ENCODE assay signal across 1 cellular context in the genomic region with DNA sequence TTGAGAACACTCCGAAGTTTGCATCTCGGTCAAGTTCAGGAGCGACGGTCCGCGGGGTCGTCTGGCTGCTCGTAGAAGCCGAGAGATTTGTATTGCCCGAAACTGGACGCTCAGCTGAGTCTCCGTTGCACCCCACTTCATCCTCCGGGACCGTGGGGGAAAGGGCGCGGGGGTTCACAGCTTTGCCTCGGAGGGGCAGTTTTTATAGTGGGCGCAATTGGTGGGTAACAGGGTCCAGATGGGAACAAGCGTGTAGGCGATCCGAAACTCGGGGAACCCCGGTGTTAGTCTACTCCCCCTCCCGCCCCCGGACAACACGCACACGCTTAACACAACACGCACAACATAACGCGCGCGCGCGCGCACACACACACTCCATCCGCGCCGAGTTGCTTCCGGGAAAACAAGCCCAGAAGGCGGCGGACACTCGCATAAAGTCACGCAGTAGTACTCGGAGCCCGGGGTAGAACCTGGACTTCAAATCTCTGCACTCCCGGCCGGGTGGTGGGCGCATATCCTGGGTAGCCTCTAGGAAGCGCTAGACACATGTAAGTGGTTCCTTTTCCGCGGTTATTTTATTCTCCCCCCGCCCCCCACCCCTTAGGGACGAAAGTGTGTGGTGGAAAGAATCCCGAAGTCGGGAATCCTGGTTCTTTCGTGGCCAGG.
A peak's percentile ranks its signal among the peaks of the same experiment; 100 is the strongest.
TF ChIP-seq lines count a peak whose summit lies in the region.

No MANE protein-coding gene starts in this region.

TF ChIP-seq in GM12878, 131 proteins besides CTCF, POLR2A, EP300 and RAD21 (continued from another document and continues in another):
- TF ChIP-seq, protein P1, sequence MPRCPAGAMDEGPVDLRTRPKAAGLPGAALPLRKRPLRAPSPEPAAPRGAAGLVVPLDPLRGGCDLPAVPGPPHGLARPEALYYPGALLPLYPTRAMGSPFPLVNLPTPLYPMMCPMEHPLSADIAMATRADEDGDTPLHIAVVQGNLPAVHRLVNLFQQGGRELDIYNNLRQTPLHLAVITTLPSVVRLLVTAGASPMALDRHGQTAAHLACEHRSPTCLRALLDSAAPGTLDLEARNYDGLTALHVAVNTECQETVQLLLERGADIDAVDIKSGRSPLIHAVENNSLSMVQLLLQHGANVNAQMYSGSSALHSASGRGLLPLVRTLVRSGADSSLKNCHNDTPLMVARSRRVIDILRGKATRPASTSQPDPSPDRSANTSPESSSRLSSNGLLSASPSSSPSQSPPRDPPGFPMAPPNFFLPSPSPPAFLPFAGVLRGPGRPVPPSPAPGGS (IDR thresholded peaks at IDR 0.05; ENCODE audit: borderline replicate concordance, insufficient read depth, low read depth, low read length, poor library complexity, severe bottlenecking), result no peak
- TF ChIP-seq SUPT20H (IDR thresholded peaks at IDR 0.05; ENCODE audit: borderline replicate concordance, control insufficient read depth, low read depth, low read length) (no peak), CHD2 (IDR thresholded peaks at IDR 0.05; ENCODE audit: borderline replicate concordance, low read depth, low read length) (no peak; the same call in 1 of the 2 replicates), NFYA (IDR thresholded peaks at IDR 0.05; ENCODE audit: borderline replicate concordance, low read depth, low read length) (no peak), CBFB (IDR thresholded peaks at IDR 0.05; ENCODE audit: low read depth) (peak; percentile 14; the same call in 1 of the 2 replicates), ASH2L (IDR thresholded peaks at IDR 0.05; ENCODE audit: borderline replicate concordance, low read depth) (0 out of 2 replicates have a peak, but pooled peaks have one; percentile 1), TBL1XR1 (IDR thresholded peaks at IDR 0.05; ENCODE audit: low read depth, low read length) (no peak), HDAC2 (IDR thresholded peaks at IDR 0.05) (no peak), CBX3 (IDR thresholded peaks at IDR 0.05; ENCODE audit: borderline replicate concordance, low read depth) (no peak), ESRRA (IDR thresholded peaks at IDR 0.05; ENCODE audit: low read length) (no peak), POLR2AphosphoS5 (IDR thresholded peaks at IDR 0.05; ENCODE audit: low read length) (peak; percentile 68), PAX8 (IDR thresholded peaks at IDR 0.05) (no peak), BACH1 (IDR thresholded peaks at IDR 0.05; ENCODE audit: borderline replicate concordance) (peak; percentile 29), CHD1 (IDR thresholded peaks at IDR 0.05; ENCODE audit: low read depth, low read length) (no peak), IKZF1 (conservative IDR thresholded peaks at IDR 0.05) (no peak; the same call in 1 of the 2 replicates), CREM (IDR thresholded peaks at IDR 0.05; ENCODE audit: low read depth) (peak; percentile 50; the same call in 1 of the 2 replicates), POLR2AphosphoS2 (IDR thresholded peaks at IDR 0.05; ENCODE audit: low read depth, low read length) (no peak), FOXM1 (IDR thresholded peaks at IDR 0.05; ENCODE audit: low read depth, low read length) (peak; percentile 45; the same call in 1 of the 2 replicates), PML (IDR thresholded peaks at IDR 0.05; ENCODE audit: low read length) (no peak; the same call in 1 of the 2 replicates), ETV6 (conservative IDR thresholded peaks at IDR 0.05 in 1 of 2, IDR thresholded peaks at IDR 0.05 in 1 of 2; ENCODE audit: borderline replicate concordance in 1 of 2, low read depth in 1 of 2) (peak in 1 of 2 experiments; percentile 36; a peak in 1 of 4 replicates), DPF2 (IDR thresholded peaks at IDR 0.05) (peak; percentile 60; the same call in 1 of the 2 replicates), NFIC (IDR thresholded peaks at IDR 0.05; ENCODE audit: low read depth, low read length) (peak; percentile 52; the same call in 1 of the 2 replicates), TCF12 (IDR thresholded peaks at IDR 0.05; ENCODE audit: low read depth, low read length) (peak; percentile 79), IRF4 (IDR thresholded peaks at IDR 0.05; ENCODE audit: low read depth, low read length) (peak; percentile 36; the same call in 1 of the 2 replicates), ZNF217 (IDR thresholded peaks at IDR 0.05) (no peak), MXI1 (IDR thresholded peaks at IDR 0.05; ENCODE audit: low read depth, low read length) (no peak), RUNX3 (IDR thresholded peaks at IDR 0.05; ENCODE audit: low read length) (peak; percentile 42), RCOR1 (conservative IDR thresholded peaks at IDR 0.05; ENCODE audit: low read depth, low read length) (no peak), KLF5 (IDR thresholded peaks at IDR 0.05; ENCODE audit: partially characterized antibody) (no peak), KAT2A (conservative IDR thresholded peaks at IDR 0.05; ENCODE audit: control insufficient read depth, low read depth, low read length) (no peak), IKZF2 (IDR thresholded peaks at IDR 0.05) (peak; percentile 75 to 81; a peak in 3 of 4 replicates), BCL11A (IDR thresholded peaks at IDR 0.05; ENCODE audit: low read depth, low read length) (peak; percentile 47; the same call in 1 of the 2 replicates), MYB (IDR thresholded peaks at IDR 0.05; ENCODE audit: borderline replicate concordance, low read depth, low read length) (no peak), SUZ12 (IDR thresholded peaks at IDR 0.05; ENCODE audit: unreplicated experiment) (no peak), YY1 (IDR thresholded peaks at IDR 0.05; ENCODE audit: low read depth, low read length) (no peak; the same call in 1 of the 2 replicates), ZNF24 (IDR thresholded peaks at IDR 0.05) (no peak)
- TF ChIP-seq, protein P2, sequence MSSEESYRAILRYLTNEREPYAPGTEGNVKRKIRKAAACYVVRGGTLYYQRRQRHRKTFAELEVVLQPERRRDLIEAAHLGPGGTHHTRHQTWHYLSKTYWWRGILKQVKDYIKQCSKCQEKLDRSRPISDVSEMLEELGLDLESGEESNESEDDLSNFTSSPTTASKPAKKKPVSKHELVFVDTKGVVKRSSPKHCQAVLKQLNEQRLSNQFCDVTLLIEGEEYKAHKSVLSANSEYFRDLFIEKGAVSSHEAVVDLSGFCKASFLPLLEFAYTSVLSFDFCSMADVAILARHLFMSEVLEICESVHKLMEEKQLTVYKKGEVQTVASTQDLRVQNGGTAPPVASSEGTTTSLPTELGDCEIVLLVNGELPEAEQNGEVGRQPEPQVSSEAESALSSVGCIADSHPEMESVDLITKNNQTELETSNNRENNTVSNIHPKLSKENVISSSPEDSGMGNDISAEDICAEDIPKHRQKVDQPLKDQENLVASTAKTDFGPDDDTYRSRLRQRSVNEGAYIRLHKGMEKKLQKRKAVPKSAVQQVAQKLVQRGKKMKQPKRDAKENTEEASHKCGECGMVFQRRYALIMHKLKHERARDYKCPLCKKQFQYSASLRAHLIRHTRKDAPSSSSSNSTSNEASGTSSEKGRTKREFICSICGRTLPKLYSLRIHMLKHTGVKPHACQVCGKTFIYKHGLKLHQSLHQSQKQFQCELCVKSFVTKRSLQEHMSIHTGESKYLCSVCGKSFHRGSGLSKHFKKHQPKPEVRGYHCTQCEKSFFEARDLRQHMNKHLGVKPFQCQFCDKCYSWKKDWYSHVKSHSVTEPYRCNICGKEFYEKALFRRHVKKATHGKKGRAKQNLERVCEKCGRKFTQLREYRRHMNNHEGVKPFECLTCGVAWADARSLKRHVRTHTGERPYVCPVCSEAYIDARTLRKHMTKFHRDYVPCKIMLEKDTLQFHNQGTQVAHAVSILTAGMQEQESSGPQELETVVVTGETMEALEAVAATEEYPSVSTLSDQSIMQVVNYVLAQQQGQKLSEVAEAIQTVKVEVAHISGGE (CRISPR knock-in tag; IDR thresholded peaks at IDR 0.05), result no peak
- TF ChIP-seq, protein P3, sequence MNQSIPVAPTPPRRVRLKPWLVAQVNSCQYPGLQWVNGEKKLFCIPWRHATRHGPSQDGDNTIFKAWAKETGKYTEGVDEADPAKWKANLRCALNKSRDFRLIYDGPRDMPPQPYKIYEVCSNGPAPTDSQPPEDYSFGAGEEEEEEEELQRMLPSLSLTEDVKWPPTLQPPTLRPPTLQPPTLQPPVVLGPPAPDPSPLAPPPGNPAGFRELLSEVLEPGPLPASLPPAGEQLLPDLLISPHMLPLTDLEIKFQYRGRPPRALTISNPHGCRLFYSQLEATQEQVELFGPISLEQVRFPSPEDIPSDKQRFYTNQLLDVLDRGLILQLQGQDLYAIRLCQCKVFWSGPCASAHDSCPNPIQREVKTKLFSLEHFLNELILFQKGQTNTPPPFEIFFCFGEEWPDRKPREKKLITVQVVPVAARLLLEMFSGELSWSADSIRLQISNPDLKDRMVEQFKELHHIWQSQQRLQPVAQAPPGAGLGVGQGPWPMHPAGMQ (IDR thresholded peaks at IDR 0.05; ENCODE audit: borderline replicate concordance), result no peak
- TF ChIP-seq, protein P4, sequence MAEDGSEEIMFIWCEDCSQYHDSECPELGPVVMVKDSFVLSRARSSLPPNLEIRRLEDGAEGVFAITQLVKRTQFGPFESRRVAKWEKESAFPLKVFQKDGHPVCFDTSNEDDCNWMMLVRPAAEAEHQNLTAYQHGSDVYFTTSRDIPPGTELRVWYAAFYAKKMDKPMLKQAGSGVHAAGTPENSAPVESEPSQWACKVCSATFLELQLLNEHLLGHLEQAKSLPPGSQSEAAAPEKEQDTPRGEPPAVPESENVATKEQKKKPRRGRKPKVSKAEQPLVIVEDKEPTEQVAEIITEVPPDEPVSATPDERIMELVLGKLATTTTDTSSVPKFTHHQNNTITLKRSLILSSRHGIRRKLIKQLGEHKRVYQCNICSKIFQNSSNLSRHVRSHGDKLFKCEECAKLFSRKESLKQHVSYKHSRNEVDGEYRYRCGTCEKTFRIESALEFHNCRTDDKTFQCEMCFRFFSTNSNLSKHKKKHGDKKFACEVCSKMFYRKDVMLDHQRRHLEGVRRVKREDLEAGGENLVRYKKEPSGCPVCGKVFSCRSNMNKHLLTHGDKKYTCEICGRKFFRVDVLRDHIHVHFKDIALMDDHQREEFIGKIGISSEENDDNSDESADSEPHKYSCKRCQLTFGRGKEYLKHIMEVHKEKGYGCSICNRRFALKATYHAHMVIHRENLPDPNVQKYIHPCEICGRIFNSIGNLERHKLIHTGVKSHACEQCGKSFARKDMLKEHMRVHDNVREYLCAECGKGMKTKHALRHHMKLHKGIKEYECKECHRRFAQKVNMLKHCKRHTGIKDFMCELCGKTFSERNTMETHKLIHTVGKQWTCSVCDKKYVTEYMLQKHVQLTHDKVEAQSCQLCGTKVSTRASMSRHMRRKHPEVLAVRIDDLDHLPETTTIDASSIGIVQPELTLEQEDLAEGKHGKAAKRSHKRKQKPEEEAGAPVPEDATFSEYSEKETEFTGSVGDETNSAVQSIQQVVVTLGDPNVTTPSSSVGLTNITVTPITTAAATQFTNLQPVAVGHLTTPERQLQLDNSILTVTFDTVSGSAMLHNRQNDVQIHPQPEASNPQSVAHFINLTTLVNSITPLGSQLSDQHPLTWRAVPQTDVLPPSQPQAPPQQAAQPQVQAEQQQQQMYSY (CRISPR knock-in tag; IDR thresholded peaks at IDR 0.05), result no peak
- TF ChIP-seq, protein P5, sequence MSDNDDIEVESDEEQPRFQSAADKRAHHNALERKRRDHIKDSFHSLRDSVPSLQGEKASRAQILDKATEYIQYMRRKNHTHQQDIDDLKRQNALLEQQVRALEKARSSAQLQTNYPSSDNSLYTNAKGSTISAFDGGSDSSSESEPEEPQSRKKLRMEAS (IDR thresholded peaks at IDR 0.05; ENCODE audit: low read depth, low read length), result no peak
- TF ChIP-seq, protein P6, sequence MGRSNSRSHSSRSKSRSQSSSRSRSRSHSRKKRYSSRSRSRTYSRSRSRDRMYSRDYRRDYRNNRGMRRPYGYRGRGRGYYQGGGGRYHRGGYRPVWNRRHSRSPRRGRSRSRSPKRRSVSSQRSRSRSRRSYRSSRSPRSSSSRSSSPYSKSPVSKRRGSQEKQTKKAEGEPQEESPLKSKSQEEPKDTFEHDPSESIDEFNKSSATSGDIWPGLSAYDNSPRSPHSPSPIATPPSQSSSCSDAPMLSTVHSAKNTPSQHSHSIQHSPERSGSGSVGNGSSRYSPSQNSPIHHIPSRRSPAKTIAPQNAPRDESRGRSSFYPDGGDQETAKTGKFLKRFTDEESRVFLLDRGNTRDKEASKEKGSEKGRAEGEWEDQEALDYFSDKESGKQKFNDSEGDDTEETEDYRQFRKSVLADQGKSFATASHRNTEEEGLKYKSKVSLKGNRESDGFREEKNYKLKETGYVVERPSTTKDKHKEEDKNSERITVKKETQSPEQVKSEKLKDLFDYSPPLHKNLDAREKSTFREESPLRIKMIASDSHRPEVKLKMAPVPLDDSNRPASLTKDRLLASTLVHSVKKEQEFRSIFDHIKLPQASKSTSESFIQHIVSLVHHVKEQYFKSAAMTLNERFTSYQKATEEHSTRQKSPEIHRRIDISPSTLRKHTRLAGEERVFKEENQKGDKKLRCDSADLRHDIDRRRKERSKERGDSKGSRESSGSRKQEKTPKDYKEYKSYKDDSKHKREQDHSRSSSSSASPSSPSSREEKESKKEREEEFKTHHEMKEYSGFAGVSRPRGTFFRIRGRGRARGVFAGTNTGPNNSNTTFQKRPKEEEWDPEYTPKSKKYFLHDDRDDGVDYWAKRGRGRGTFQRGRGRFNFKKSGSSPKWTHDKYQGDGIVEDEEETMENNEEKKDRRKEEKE (IDR thresholded peaks at IDR 0.05), result no peak
- TF ChIP-seq, protein P7, sequence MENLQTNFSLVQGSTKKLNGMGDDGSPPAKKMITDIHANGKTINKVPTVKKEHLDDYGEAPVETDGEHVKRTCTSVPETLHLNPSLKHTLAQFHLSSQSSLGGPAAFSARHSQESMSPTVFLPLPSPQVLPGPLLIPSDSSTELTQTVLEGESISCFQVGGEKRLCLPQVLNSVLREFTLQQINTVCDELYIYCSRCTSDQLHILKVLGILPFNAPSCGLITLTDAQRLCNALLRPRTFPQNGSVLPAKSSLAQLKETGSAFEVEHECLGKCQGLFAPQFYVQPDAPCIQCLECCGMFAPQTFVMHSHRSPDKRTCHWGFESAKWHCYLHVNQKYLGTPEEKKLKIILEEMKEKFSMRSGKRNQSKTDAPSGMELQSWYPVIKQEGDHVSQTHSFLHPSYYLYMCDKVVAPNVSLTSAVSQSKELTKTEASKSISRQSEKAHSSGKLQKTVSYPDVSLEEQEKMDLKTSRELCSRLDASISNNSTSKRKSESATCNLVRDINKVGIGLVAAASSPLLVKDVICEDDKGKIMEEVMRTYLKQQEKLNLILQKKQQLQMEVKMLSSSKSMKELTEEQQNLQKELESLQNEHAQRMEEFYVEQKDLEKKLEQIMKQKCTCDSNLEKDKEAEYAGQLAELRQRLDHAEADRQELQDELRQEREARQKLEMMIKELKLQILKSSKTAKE (IDR thresholded peaks at IDR 0.05; ENCODE audit: low read depth, poor library complexity, severe bottlenecking), result no peak
- TF ChIP-seq, protein P8, sequence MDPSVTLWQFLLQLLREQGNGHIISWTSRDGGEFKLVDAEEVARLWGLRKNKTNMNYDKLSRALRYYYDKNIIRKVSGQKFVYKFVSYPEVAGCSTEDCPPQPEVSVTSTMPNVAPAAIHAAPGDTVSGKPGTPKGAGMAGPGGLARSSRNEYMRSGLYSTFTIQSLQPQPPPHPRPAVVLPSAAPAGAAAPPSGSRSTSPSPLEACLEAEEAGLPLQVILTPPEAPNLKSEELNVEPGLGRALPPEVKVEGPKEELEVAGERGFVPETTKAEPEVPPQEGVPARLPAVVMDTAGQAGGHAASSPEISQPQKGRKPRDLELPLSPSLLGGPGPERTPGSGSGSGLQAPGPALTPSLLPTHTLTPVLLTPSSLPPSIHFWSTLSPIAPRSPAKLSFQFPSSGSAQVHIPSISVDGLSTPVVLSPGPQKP (IDR thresholded peaks at IDR 0.05; ENCODE audit: low read depth, low read length), result no peak
